8 cellular contexts compared by ENCODE assay signal in the genomic region with DNA sequence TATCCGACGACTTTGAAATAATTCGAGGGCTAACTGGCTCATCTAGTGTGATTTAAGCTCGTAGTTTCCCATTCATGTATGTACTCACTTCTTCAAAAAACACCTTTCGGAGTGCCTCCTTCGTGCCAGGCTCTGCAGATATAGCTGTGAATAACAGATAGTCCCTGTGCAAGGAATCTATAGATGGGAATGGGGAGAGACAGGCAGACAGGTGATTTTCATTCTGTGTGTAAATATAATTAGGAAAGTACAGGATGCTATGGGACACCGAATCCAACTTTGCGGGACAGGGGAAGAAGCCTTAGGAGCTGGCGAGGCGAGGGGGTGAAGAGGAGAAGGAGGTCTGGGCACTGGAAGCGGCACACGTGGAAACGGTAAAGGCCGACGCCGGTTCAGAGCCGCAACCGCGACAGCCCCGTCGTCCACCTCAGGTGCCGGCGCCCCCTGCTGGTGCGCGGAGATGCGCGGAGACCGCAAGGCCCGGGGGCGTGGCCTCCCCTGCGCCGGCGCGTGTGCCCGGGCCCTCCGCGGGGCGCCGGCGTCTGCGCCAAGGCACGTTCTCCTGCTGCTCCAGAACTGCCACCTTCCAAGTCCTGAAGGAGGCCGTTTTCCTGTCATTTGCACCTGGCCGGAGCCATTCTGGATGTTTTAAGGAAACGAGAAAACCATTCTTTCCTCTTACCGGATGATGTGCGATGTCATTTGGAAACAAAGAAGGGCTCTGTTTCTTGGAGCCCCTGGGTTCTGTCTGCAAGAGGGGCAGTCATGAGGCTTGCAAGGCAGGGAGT. TPM values are rescaled to one million over a fixed set of nuclear protein-coding genes. Genes with fewer than 3 reads are reported as not detected.
A peak's percentile ranks its signal among the peaks of the same experiment; 100 is the strongest.
DNase-seq lines count a peak whose midpoint lies in the region; ATAC-seq and TF ChIP-seq lines count a peak whose summit lies in the region.

No MANE protein-coding gene starts in this region.

- H3K9me3 Mint-ChIP-seq in Caco-2 (ENCODE audit: unreplicated experiment) (no peaks in the 10 kb centered on the region), T-cell (no peaks in the 10 kb centered on the region), progenitor cell of endocrine pancreas (ENCODE audit: low read depth) (no peaks in the 10 kb centered on the region)

- TF ChIP-seq CTCF in Caco-2 (IDR thresholded peaks at IDR 0.05; ENCODE audit: insufficient read depth in 1 of 2, low read depth in 1 of 2, low read length in 1 of 2, severe bottlenecking in 1 of 2, unreplicated experiment in 1 of 2) (peak; percentile 88 to 98), left ventricle myocardium inferior (IDR thresholded peaks at IDR 0.05; ENCODE audit: borderline replicate concordance) (peak; percentile 97), progenitor cell of endocrine pancreas (IDR thresholded peaks at IDR 0.05; ENCODE audit: unreplicated experiment) (peak; percentile 100), upper lobe of left lung (IDR thresholded peaks at IDR 0.05) (peak; percentile 92 to 98 (median 96))

- no peak overlapping the region for H3K27ac Mint-ChIP-seq in Caco-2 (ENCODE audit: unreplicated experiment)
- H3K27ac Mint-ChIP-seq in T-cell, result peak overlapping the region in 1 of 2 donors; percentile 2
- no peak overlapping the region for H3K27ac Mint-ChIP-seq in progenitor cell of endocrine pancreas

- POLR2A ChIA-PET in Caco-2 (lab: Charles Lee), result no interaction called here
- POLR2A ChIA-PET in T-cell (lab: Charles Lee), result no interaction called here

- WGBS in upper lobe of left lung, 2 donors, result 14 to 29% methylated on average over 19 to 47 of the region's 47 CpGs

- no peak for TF ChIP-seq EP300 in upper lobe of left lung (IDR thresholded peaks at IDR 0.05)

- intact Hi-C loops in Caco-2 (cut with micrococcal nuclease; ENCODE audit: unreplicated experiment), result loop anchor here (1.0 to 2.0 kb wide), 2 partner anchors 95 to 238 kb away; no protein-coding TSS in a partner anchor
- intact Hi-C loops in left ventricle myocardium inferior (cut with micrococcal nuclease), result no loop called here

- H3K27ac ChIP-seq in left ventricle myocardium inferior (replicated peaks), result peak overlapping the region; percentile 32
- H3K27ac ChIP-seq in upper lobe of left lung, result no peak overlapping the region

- no peaks in the 10 kb centered on the region for H3K36me3 Mint-ChIP-seq in Caco-2 (ENCODE audit: insufficient read depth, unreplicated experiment)
- no peaks in the 10 kb centered on the region for H3K36me3 Mint-ChIP-seq in T-cell
- no peaks in the 10 kb centered on the region for H3K36me3 Mint-ChIP-seq in progenitor cell of endocrine pancreas (ENCODE audit: insufficient read depth)

- peak; percentile 80 to 94 for DNase-seq in Caco-2
- peak; percentile 62 for DNase-seq in MV-4-11 (lab: John Stamatoyannopoulos, UW)
- peak; percentile 60 to 89 (median 78) for DNase-seq in T-cell
- DNase-seq in adipocyte (ENCODE audit: low read depth), result peak; percentile 96
- DNase-seq in left ventricle myocardium inferior, result peak; percentile 90
- DNase-seq in progenitor cell of endocrine pancreas (ENCODE audit: low spot score, unreplicated experiment), result peak; percentile 95
- DNase-seq in upper lobe of left lung, result peak; percentile 83 to 98

- peak overlapping the region; percentile 27; the same call in 1 of the 2 replicates for H3K4me3 ChIP-seq in Caco-2 (ENCODE audit: low read depth, low read length)
- H3K4me3 ChIP-seq in adipocyte (ENCODE audit: low read length), result peak overlapping the region; percentile 79
- H3K4me3 ChIP-seq in left ventricle myocardium inferior, result peak overlapping the region; percentile 58
- peak overlapping the region in 3 of 4 donors; percentile 22 to 43 (median 41) for H3K4me3 ChIP-seq in upper lobe of left lung

- peak overlapping the region; percentile 65 for H3K9ac ChIP-seq in adipocyte (ENCODE audit: low read length)

- H3K9me3 ChIP-seq in Caco-2 (no peaks in the 10 kb centered on the region), adipocyte (ENCODE audit: control insufficient read depth, low read length) (no peaks in the 10 kb centered on the region), left ventricle myocardium inferior (replicated peaks) (no peaks in the 10 kb centered on the region), upper lobe of left lung (no peaks in the 10 kb centered on the region)

- H3K4me3 Mint-ChIP-seq in Caco-2 (ENCODE audit: unreplicated experiment) (peak overlapping the region; percentile 48), T-cell (peak overlapping the region; percentile 57 to 60 (median 59)), progenitor cell of endocrine pancreas (ENCODE audit: low read depth) (peak overlapping the region; percentile 54)

- H3K27me3 ChIP-seq in Caco-2 (replicated peaks; ENCODE audit: control insufficient read depth, insufficient read depth, low read length) (peaks cover 3% of the 10 kb centered on the region), adipocyte (replicated peaks; ENCODE audit: control insufficient read depth, insufficient read depth, low read length) (peaks cover 35% of the 10 kb centered on the region), left ventricle myocardium inferior (ENCODE audit: low read depth) (no peaks in the 10 kb centered on the region), upper lobe of left lung (no peaks in the 10 kb centered on the region)

- no peaks in the 10 kb centered on the region for H3K4me1 Mint-ChIP-seq in Caco-2 (ENCODE audit: low read depth, unreplicated experiment)
- peaks cover 11 to 13% (median 12%) of the 10 kb centered on the region in 3 donors for H3K4me1 Mint-ChIP-seq in T-cell
- peaks cover 1% of the 10 kb centered on the region for H3K4me1 Mint-ChIP-seq in progenitor cell of endocrine pancreas (ENCODE audit: low read depth)

- H3K27me3 Mint-ChIP-seq in Caco-2 (ENCODE audit: insufficient read depth, unreplicated experiment) (peaks cover 35% of the 10 kb centered on the region), T-cell (peaks cover 39 to 45% of the 10 kb centered on the region in 2 donors), progenitor cell of endocrine pancreas (peaks cover 82% of the 10 kb centered on the region)

- ATAC-seq in GM21786 (IDR thresholded peaks at IDR 0.05; ENCODE audit: unreplicated experiment) (peak; percentile 76), T-cell (replicated peaks in 1 of 4) (peak; percentile 98 to 99 (median 99)), upper lobe of left lung (ENCODE audit: low FRiP score in 2 of 2) (peak; percentile 90 to 98)

- H3K36me3 ChIP-seq in Caco-2 (ENCODE audit: control insufficient read depth, insufficient read depth, low read length) (no peaks in the 10 kb centered on the region), adipocyte (ENCODE audit: control insufficient read depth, insufficient read depth, low read length, severe bottlenecking) (no peaks in the 10 kb centered on the region), left ventricle myocardium inferior (no peaks in the 10 kb centered on the region), upper lobe of left lung (no peaks in the 10 kb centered on the region)

- H3K4me1 ChIP-seq in Caco-2 (0 out of 2 replicates have a peak, but pooled peaks cover 3% of the 10 kb centered on the region), adipocyte (ENCODE audit: control insufficient read depth, insufficient read depth, low read length) (peaks cover 20% of the 10 kb centered on the region), left ventricle myocardium inferior (peaks cover 98% of the 10 kb centered on the region), upper lobe of left lung (peaks cover 9 to 13% (median 10%) of the 10 kb centered on the region in 4 donors)

- no TSS peak for BruUV-seq in Caco-2 (replicated peaks; lab: Mats Ljungman, UMichigan)

- TF ChIP-seq POLR2A in upper lobe of left lung (IDR thresholded peaks at IDR 0.05), result no peak

- CTCF ChIA-PET in Caco-2 (lab: Charles Lee) (interaction anchor here (0.5 to 1.5 kb wide), 4 partner anchors 10 to 1147 kb away, joined by 3 to 6 read pairs (median 4); partner anchors contain the start of gene DCP1B), T-cell (lab: Charles Lee) (interaction anchor here (1.0 to 1.4 kb wide), 3 partner anchors 13 to 95 kb away, joined by 3 to 6 read pairs (median 3); no protein-coding TSS in a partner anchor)

RNA-seq across cellular contexts. Expression of gene CACNA1C, which starts 18.0 kb away (rescaled TPM):
- 0.05 TPM in 1 of 2 replicates, not detected in the other for total RNA-seq in Caco-2 (2022)
- total RNA-seq in T-cell, result under 1 TPM; 0.10 to 0.26 (median 0.16) TPM
- total RNA-seq in left ventricle myocardium inferior, result 137 TPM
- 11.7 and 13.5 TPM in 2 replicates for total RNA-seq in progenitor cell of endocrine pancreas
- 10 to 100 TPM in 2 of 6 donors, 1 to 10 TPM in 4; 5.2 to 45.1 (median 8.8) TPM for total RNA-seq in upper lobe of left lung

RNA-seq across cellular contexts. Expression of gene DCP1B, which starts 30.6 kb away (rescaled TPM):
- total RNA-seq in Caco-2 (2022), result 8.2 and 8.9 TPM in 2 replicates
- 10 to 100 TPM; 10.5 to 24.2 (median 20.3) TPM for total RNA-seq in T-cell
- total RNA-seq in left ventricle myocardium inferior, result 1.7 TPM
- 31.5 and 32.6 TPM in 2 replicates for total RNA-seq in progenitor cell of endocrine pancreas
- 10 to 100 TPM in 5 of 6 donors, 1 to 10 TPM in 1; 5.5 to 30.4 (median 12.2) TPM for total RNA-seq in upper lobe of left lung

Comparison
In these comparisons a context has a peak if more than half of its experiments do, and no peak if none do; other contexts are left out.
1. H3K4me3 ChIP-seq: peak in every context shown above with its lines; median percentile 79 in adipocyte; 58 in left ventricle myocardium inferior; 41 in upper lobe of left lung; 27 in Caco-2.